Comparison of ENCODE assay signal across 1 cellular context in the genomic region with DNA sequence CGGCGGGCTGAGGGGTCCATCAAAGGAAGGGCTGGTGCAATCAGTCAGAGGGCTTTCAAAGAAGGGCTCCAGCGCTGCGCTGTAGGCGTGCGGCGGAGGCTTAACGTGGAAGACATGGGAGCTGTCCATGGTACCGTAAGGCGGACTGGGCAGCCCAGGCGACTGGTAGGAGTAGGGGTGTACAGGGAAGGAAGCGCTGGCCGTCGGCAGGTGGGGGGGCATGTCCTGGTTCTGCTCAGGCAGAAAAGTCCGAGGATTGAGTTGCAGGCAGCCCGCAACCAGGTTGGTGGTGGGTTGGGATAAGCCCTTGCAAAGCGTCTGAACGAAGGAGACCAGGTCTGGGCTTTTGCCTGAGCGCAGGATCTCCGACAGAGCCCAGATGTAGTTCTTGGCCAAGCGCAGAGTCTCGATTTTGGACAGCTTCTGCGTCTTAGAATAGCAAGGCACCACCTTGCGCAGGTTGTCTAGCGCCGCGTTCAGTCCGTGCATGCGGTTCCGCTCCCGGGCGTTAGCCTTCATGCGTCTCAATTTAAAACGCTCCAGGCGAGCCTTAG.
TF ChIP-seq lines count a peak whose summit lies in the region.

No MANE protein-coding gene starts in this region.

TF ChIP-seq in endothelial cell of umbilical vein, 7 proteins besides CTCF, POLR2A, EP300 and RAD21 (continued from another document):
- TF ChIP-seq, protein P1, sequence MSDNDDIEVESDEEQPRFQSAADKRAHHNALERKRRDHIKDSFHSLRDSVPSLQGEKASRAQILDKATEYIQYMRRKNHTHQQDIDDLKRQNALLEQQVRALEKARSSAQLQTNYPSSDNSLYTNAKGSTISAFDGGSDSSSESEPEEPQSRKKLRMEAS (IDR thresholded peaks at IDR 0.05; ENCODE audit: insufficient read depth, insufficient read length), result no peak
- TF ChIP-seq POLR2AphosphoS5 (IDR thresholded peaks at IDR 0.05; ENCODE audit: insufficient read depth, low read depth, low read length), result no peak
- TF ChIP-seq GATA2 (IDR thresholded peaks at IDR 0.05; ENCODE audit: insufficient read depth, insufficient read length, low read depth, low read length), result no peak
- TF ChIP-seq MYC (IDR thresholded peaks at IDR 0.05; ENCODE audit: low read depth, low read length), result no peak
- TF ChIP-seq FOS (IDR thresholded peaks at IDR 0.05; ENCODE audit: borderline replicate concordance, insufficient read depth, low read length), result no peak
